In genomic region chr18:23114171-23114881, GRCh38 we compare ENCODE assay signal across 12 cellular contexts. TPM values are rescaled to one million over a fixed set of nuclear protein-coding genes. Genes with fewer than 3 reads are reported as not detected.
DNase-seq lines count a peak whose midpoint lies in the region; FAIRE-seq and TF ChIP-seq lines count a peak whose summit lies in the region.
"Had no signal": no experiment of that assay in that cellular context is flagged by ENCODE, and none has a peak within 500 bp of the region (broad histone marks: within the 10 kb centered on the region; RNA-seq: fewer than 3 reads in every experiment).

No MANE protein-coding gene starts in this region.

- H3K79me2 ChIP-seq in GM23248 (ENCODE audit: insufficient read depth): no peaks in the 10 kb centered on the region
- H3K79me2 ChIP-seq in hepatocyte: no peaks in the 10 kb centered on the region

- 14 to 19% methylated on average over 10 of the region's 10 CpGs for WGBS in GM23248 (ENCODE audit: low coverage in 1 of 2, low lambda C conversion rate in 2 of 2, missing lambda C conversion rate in 2 of 2), 2 experiments
- 52% methylated on average over 10 of the region's 10 CpGs for WGBS in hepatocyte (ENCODE audit: low lambda C conversion rate, missing lambda C conversion rate)

- peak overlapping the region; percentile 50 for H3K9ac ChIP-seq in GM23248

- H2AFZ ChIP-seq in GM23248 (peak overlapping the region; percentile 61), hepatocyte (peak overlapping the region; percentile 6)

- H3K36me3 ChIP-seq in GM23248 (ENCODE audit: low read depth) (no peaks in the 10 kb centered on the region), hepatocyte (replicated peaks; ENCODE audit: insufficient read depth, low read depth) (no peaks in the 10 kb centered on the region)

- H3K4me3 ChIP-seq in GM23248 (no peak overlapping the region), hepatocyte (no peak overlapping the region)

- no peaks in the 10 kb centered on the region for H3K9me2 ChIP-seq in GM23248 (ENCODE audit: insufficient read depth)
- H3K9me2 ChIP-seq in hepatocyte (replicated peaks; ENCODE audit: insufficient read depth): no peaks in the 10 kb centered on the region

- in situ Hi-C loops in GM23248 (cut with MboI): loop anchor here (10.0 kb wide), 1 partner anchor 80 kb away; no protein-coding TSS in a partner anchor

- no peak for FAIRE-seq in RCC 7860 (lab: Jason Lieb, UNC)
- FAIRE-seq in frontal cortex (lab: Jason Lieb, UNC): no peak
- FAIRE-seq: bronchial epithelial cell had no signal

- intact Hi-C loops in posterior vena cava (cut with DNase I): no loop called here

- no peak for TF ChIP-seq CTCF in hepatocyte (IDR thresholded peaks at IDR 0.05; ENCODE audit: poor library complexity)

- H3K27me3 ChIP-seq in GM23248 (replicated peaks; ENCODE audit: insufficient read depth) (no peaks in the 10 kb centered on the region), hepatocyte (no peaks in the 10 kb centered on the region)

- H3K9me3 ChIP-seq in GM23248 (ENCODE audit: low read depth) (no peaks in the 10 kb centered on the region), hepatocyte (ENCODE audit: low read depth) (no peaks in the 10 kb centered on the region)

- DNase-seq in GM23248 (peak; percentile 62), RCC 7860 (ENCODE audit: low spot score) (peak; percentile 53), hepatocyte (ENCODE audit: low spot score) (no peak), posterior vena cava (ENCODE audit: low spot score) (peak; percentile 40), HuH-7 (ENCODE audit: low spot score) (no peak), frontal cortex (ENCODE audit: low spot score in 2 of 2) (no peak)
- DNase-seq in activated effector memory CD4-positive, alpha-beta T cell treated with Interleukin-2 at 50 U/mL for 16 hours: no peak
- DNase-seq in activated naive CD4-positive, alpha-beta T cell treated with anti-CD3 and anti-CD28 coated beads, Interleukin-2, amount 50 U/mL, for 16 hours: no peak
- DNase-seq: EL, NCI-H2171 treated with DMSO at 0.1 percent for 48 hours, occipital lobe had no signal

- H4K20me1 ChIP-seq in GM23248 (ENCODE audit: insufficient read depth) (no peaks in the 10 kb centered on the region), hepatocyte (ENCODE audit: insufficient read depth, poor library complexity, severe bottlenecking) (no peaks in the 10 kb centered on the region)

- H3K4me1 ChIP-seq in GM23248 (ENCODE audit: insufficient read depth): peaks cover 26% of the 10 kb centered on the region
- H3K4me1 ChIP-seq in hepatocyte (ENCODE audit: insufficient read depth): peaks cover 18% of the 10 kb centered on the region

- H3K4me2 ChIP-seq in GM23248 (ENCODE audit: unreplicated experiment) (peak overlapping the region; percentile 25), hepatocyte (peak overlapping the region; percentile 20)

- H3F3A ChIP-seq in GM23248 (ENCODE audit: insufficient read depth): peaks cover 19% of the 10 kb centered on the region

- peak overlapping the region; percentile 85 for H3K27ac ChIP-seq in GM23248
- H3K27ac ChIP-seq in hepatocyte: peak overlapping the region; percentile 88

RNA-seq across cellular contexts. Expression of gene CABLES1, which starts 21.0 kb away (rescaled TPM):
- 5.7 and 8.9 TPM in 2 replicates for total RNA-seq in GM23248 (2014; rRNA removed; shearing (Covaris generic))
- polyA plus RNA-seq in GM23248 (2016; fragmentation: Nextera tagmentation; extraction: Ambion mirVana) (1.3 and 2.4 TPM in 2 replicates), hepatocyte (10.8 TPM in 2 replicates)
- total RNA-seq in hepatocyte (6.9 and 7.2 TPM in 2 replicates), posterior vena cava (10 to 100 TPM in 1 of 2 donors, 1 to 10 TPM in 1; 9.3 to 10.8 TPM), frontal cortex (4.9 TPM)

Comparison
In these comparisons a context has a peak if more than half of its experiments do, and no peak if none do; other contexts are left out.
1. DNase-seq: peak in GM23248 (single experiment), RCC 7860 (single experiment) and posterior vena cava (single experiment); none in hepatocyte (single experiment), activated effector memory CD4-positive, alpha-beta T cell treated with Interleukin-2 at 50 U/mL for 16 hours (single experiment), HuH-7 (single experiment), activated naive CD4-positive, alpha-beta T cell treated with anti-CD3 and anti-CD28 coated beads, Interleukin-2, amount 50 U/mL, for 16 hours (single experiment) and frontal cortex (0 of 2).